In genomic region chr10:50439187-50439586, GRCh38 we compare ENCODE assay signal across 25 cellular contexts.
"Had no signal": no experiment of that assay in that cellular context is flagged by ENCODE, and none has a peak within 500 bp of the region (broad histone marks: within the 10 kb centered on the region; RNA-seq: fewer than 3 reads in every experiment).

No MANE protein-coding gene starts in this region.

- H3K4me3 ChIP-seq: esophagus muscularis mucosa, gastroesophageal sphincter, heart right ventricle, left lung, mucosa of descending colon, neural progenitor cell, right lobe of liver, suprapubic skin, transverse colon, upper lobe of right lung, uterus had no signal

- H3K9ac ChIP-seq: neural progenitor cell, parathyroid adenoma had no signal

- H3K36me3 ChIP-seq: esophagus muscularis mucosa, gastroesophageal sphincter, heart right ventricle, left lung, neural progenitor cell, right lobe of liver, suprapubic skin, transverse colon, upper lobe of right lung, uterus had no signal

- H2AFZ ChIP-seq: neural progenitor cell, parathyroid adenoma had no signal

- H3K4me1 ChIP-seq: foreskin keratinocyte, right lobe of liver, upper lobe of right lung, uterus had no signal

- H3K4me2 ChIP-seq: neural progenitor cell had no signal

- H3K9me3 ChIP-seq: esophagus muscularis mucosa, gastroesophageal sphincter, heart right ventricle, left lung, mucosa of descending colon, right lobe of liver, suprapubic skin, transverse colon, upper lobe of right lung, uterus had no signal

- ATAC-seq: foreskin keratinocyte; gastroesophageal sphincter; heart right ventricle; left cardiac atrium; mucosa of descending colon; naive thymus-derived CD4-positive, alpha-beta T cell; right lobe of liver had no signal

- H3K27me3 ChIP-seq: esophagus muscularis mucosa, foreskin keratinocyte, gastroesophageal sphincter, heart right ventricle, left lung, neural progenitor cell, right lobe of liver, suprapubic skin, transverse colon, upper lobe of right lung, uterus had no signal

- DNase-seq: effector CD8-positive, alpha-beta T cell; endodermal cell; foreskin keratinocyte; heart right ventricle; hippocampal formation; left cardiac atrium; left lung; mesenchymal stem cell; mucosa of descending colon; naive thymus-derived CD4-positive, alpha-beta T cell; right lobe of liver; small intestine; stimulated activated CD4-positive, alpha-beta T cell treated with anti-CD3 and anti-CD28 coated beads, Interleukin-15, amount 100 ng/mL, for 24 hours; stimulated activated CD4-positive, alpha-beta T cell treated with anti-CD3 and anti-CD28 coated beads, Interleukin-4, amount 100 ng/mL, for 1 hour; stimulated activated CD8-positive, alpha-beta memory T cell treated with anti-CD3 and anti-CD28 coated beads, Interleukin-4, amount 100 ng/mL, for 48 hours; stimulated activated naive CD4-positive, alpha-beta T cell; stimulated activated naive CD8-positive, alpha-beta T cell treated with anti-CD3 and anti-CD28 coated beads, Interleukin-15, amount 100 ng/mL, for 72 hours; transverse colon; upper lobe of right lung; uterus had no signal
